ENCODE assay signal across 21 cellular contexts in genomic region chr21:37101384-37101783, GRCh38.
"Had no signal": no experiment of that assay in that cellular context is flagged by ENCODE, and none has a peak within 500 bp of the region (broad histone marks: within the 10 kb centered on the region; RNA-seq: fewer than 3 reads in every experiment).

No MANE protein-coding gene starts in this region.

- H2AFZ ChIP-seq: neural progenitor cell had no signal

- H3K27ac ChIP-seq: cardiac muscle cell, neural progenitor cell, right atrium auricular region, thyroid gland, VCaP had no signal

- ATAC-seq: activated naive CD8-positive, alpha-beta T cell treated with anti-CD3 and anti-CD28 coated beads, Interleukin-2, amount 50 U/mL, for 24 hours had no signal

- DNase-seq: activated CD4-positive, alpha-beta T cell treated with anti-CD3 and anti-CD28 coated beads, Interleukin-2, amount 50 U/mL, for 1 hour; activated CD4-positive, CD25-positive, alpha-beta regulatory T cell treated with anti-CD3 and anti-CD28 coated beads, Interleukin-2, amount 50 U/mL, for 72 hours; activated CD8-positive, alpha-beta memory T cell treated with anti-CD3 and anti-CD28 coated beads for 24 hours; activated CD8-positive, alpha-beta memory T cell treated with anti-CD3 and anti-CD28 coated beads, Interleukin-2, amount 50 U/mL, for 48 hours; activated effector memory CD4-positive, alpha-beta T cell treated with Interleukin-2 at 50 U/mL for 16 hours; activated naive CD4-positive, alpha-beta T cell treated with anti-CD3 and anti-CD28 coated beads, Interleukin-2, amount 10 ng/mL, durations not matched to agents 7 days and 5 days; activated naive CD8-positive, alpha-beta T cell treated with anti-CD3 and anti-CD28 coated beads, Interleukin-2, amount 50 U/mL, for 24 hours; activated T-cell treated with anti-CD3 and anti-CD28 coated beads, Interleukin-2, amount 50 U/mL, for 48 hours; endodermal cell; glutamatergic neuron; hippocampal formation; islet precursor cell; stimulated activated CD4-positive, alpha-beta T cell treated with anti-CD3 and anti-CD28 coated beads, Interleukin-12 subunit alpha, Interleukin-12 subunit beta, amount 100 ng/mL, for 4 hours; stimulated activated CD4-positive, alpha-beta T cell treated with anti-CD3 and anti-CD28 coated beads, Interleukin-1b, Interleukin-23, amount 100 ng/mL, for 48 hours; stimulated activated naive CD4-positive, alpha-beta T cell treated with Interleukin-2 at 50 U/mL for 16 hours; thyroid gland had no signal

- H3K9ac ChIP-seq: neural progenitor cell had no signal

- H3K4me3 ChIP-seq: cardiac muscle cell, lung, neural progenitor cell, right atrium auricular region, thyroid gland had no signal

- H3K4me2 ChIP-seq: neural progenitor cell had no signal

- H3K27me3 ChIP-seq: cardiac muscle cell, right atrium auricular region, thyroid gland had no signal

- H3K4me1 ChIP-seq: right atrium auricular region had no signal

- H3K9me3 ChIP-seq: right atrium auricular region, thyroid gland had no signal
